In the genomic region with DNA sequence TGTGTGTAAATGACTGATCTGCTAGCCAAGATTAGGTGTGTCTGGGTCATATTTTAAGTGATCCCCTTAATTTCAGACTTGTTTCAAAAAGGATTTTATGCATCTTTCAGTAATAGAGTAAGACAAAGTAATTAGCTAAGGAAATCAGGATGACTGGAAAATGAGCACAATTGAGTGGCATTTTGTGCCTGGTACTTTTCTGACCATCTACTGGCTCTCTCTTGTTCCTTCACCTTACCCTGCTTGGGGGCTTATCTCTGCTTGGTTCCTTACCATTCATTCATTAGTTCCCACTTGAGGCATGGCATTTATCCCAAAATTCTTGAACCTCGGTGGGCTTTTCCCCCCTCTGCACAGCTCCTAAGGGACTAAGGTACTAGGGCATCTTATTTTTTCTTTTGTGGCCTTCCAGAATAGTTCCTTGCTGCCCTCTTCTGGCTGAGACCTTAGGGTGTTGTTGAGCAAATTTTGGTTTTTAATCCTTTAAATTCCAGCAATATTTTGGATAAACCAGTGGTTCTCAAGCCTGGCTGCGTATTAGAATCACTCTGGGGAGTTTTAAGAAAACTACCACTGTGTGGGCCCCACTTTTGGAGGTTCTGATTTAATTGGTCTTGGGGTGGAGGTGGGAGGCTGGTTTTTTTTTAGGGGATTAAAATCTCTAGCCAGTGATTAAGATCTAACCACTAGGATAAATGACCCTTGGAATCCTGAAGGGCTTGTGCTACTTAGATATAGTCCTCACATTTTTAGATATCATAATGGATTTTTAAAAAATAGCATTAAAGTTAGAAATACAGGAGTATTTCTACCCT, we compare ENCODE assay signal across 8 cellular contexts. TPM values are rescaled to one million over a fixed set of nuclear protein-coding genes. Genes with fewer than 3 reads are reported as not detected.
DNase-seq lines count a peak whose midpoint lies in the region; ATAC-seq and TF ChIP-seq lines count a peak whose summit lies in the region.

No MANE protein-coding gene starts in this region.

- no peaks in the 10 kb centered on the region for H3K4me1 Mint-ChIP-seq in immature natural killer cell
- H3K4me1 Mint-ChIP-seq in activated T-helper 2 cell treated with anti-CD3 and anti-CD28 coated beads, Interferon-gamma antibody, Interleukin-2, Interleukin-4, amounts not matched to agents 10 μg/mL and 5 μg/mL and 100 μg/mL, durations not matched to agents 14 hours and 24 hours and 36 hours (ENCODE audit: low read depth), result peaks cover 6% of the 10 kb centered on the region

- DNase-seq in AG09319 (ENCODE audit: extremely low read depth, low read depth) (peak; percentile 11), GM04503 (ENCODE audit: low read depth) (peak; percentile 7), adrenal gland (peak in 4 of 7 donors; percentile 31 to 60 (median 46)), immature natural killer cell (peak; percentile 3 to 10 (median 8)), vagina (ENCODE audit: extremely low spot score in 2 of 2) (no peak), omental fat pad (ENCODE audit: low spot score) (no peak)
- no peak for DNase-seq in activated T-helper 2 cell treated with anti-CD3 and anti-CD28 coated beads, Interferon-gamma antibody, Interleukin-2, Interleukin-4, amounts not matched to agents 10 μg/mL and 5 μg/mL and 100 μg/mL, durations not matched to agents 14 hours and 24 hours and 36 hours (ENCODE audit: low spot score)

- no peaks in the 10 kb centered on the region for H3K27me3 Mint-ChIP-seq in immature natural killer cell (ENCODE audit: low read depth in 3 of 3)
- H3K27me3 Mint-ChIP-seq in activated T-helper 2 cell treated with anti-CD3 and anti-CD28 coated beads, Interferon-gamma antibody, Interleukin-2, Interleukin-4, amounts not matched to agents 10 μg/mL and 5 μg/mL and 100 μg/mL, durations not matched to agents 14 hours and 24 hours and 36 hours (ENCODE audit: low read depth), result no peaks in the 10 kb centered on the region

- H3K9me3 Mint-ChIP-seq in immature natural killer cell, result no peaks in the 10 kb centered on the region
- no peaks in the 10 kb centered on the region for H3K9me3 Mint-ChIP-seq in activated T-helper 2 cell treated with anti-CD3 and anti-CD28 coated beads, Interferon-gamma antibody, Interleukin-2, Interleukin-4, amounts not matched to agents 10 μg/mL and 5 μg/mL and 100 μg/mL, durations not matched to agents 14 hours and 24 hours and 36 hours

- intact Hi-C loops in adrenal gland (cut with DNase I), result loop anchor here (10.0 kb wide), 2 partner anchors 50 to 130 kb away; a partner anchor contains a TSS
- intact Hi-C loops in vagina (cut with DNase I), result loop anchor here (10.0 kb wide), 1 partner anchor 130 kb away; no protein-coding TSS in a partner anchor
- intact Hi-C loops in activated T-helper 2 cell treated with anti-CD3 and anti-CD28 coated beads, Interferon-gamma antibody, Interleukin-2, Interleukin-4, amounts not matched to agents 10 μg/mL and 5 μg/mL and 100 μg/mL, durations not matched to agents 14 hours and 24 hours and 36 hours (cut with micrococcal nuclease), result loop anchor here (1.0 kb wide), 1 partner anchor 132 kb away; no protein-coding TSS in a partner anchor

- peak; percentile 82 for TF ChIP-seq CTCF in AG09319 (IDR thresholded peaks at IDR 0.05; ENCODE audit: low read depth, low read length)
- peak; percentile 70 for TF ChIP-seq CTCF in LNCAP (IDR thresholded peaks at IDR 0.05)
- TF ChIP-seq CTCF in adrenal gland (IDR thresholded peaks at IDR 0.05), result peak; percentile 49 to 71 (median 66)
- peak; percentile 23 to 51 (median 37) for TF ChIP-seq CTCF in vagina (IDR thresholded peaks at IDR 0.05)
- TF ChIP-seq CTCF in omental fat pad (IDR thresholded peaks at IDR 0.05), result peak in 1 of 3 donors; percentile 9

- H3K4me3 ChIP-seq in adrenal gland (no peak overlapping the region), vagina (no peak overlapping the region)

- no peaks in the 10 kb centered on the region for H3K4me1 ChIP-seq in adrenal gland (replicated peaks in 1 of 2)
- no peaks in the 10 kb centered on the region for H3K4me1 ChIP-seq in vagina

- H3K27ac ChIP-seq in adrenal gland (no peak overlapping the region), vagina (no peak overlapping the region)

- 29 to 40% (median 36%) methylated on average over 2 of the region's 2 CpGs for WGBS in adrenal gland, 4 donors

- no peak for ATAC-seq in omental fat pad (ENCODE audit: low FRiP score)

- TF ChIP-seq POLR2A in adrenal gland (IDR thresholded peaks at IDR 0.05) (no peak), vagina (IDR thresholded peaks at IDR 0.05) (no peak)

- H3K36me3 ChIP-seq in adrenal gland (replicated peaks in 1 of 2) (no peaks in the 10 kb centered on the region), vagina (no peaks in the 10 kb centered on the region)

- H3K9me3 ChIP-seq in adrenal gland (replicated peaks in 1 of 3) (no peaks in the 10 kb centered on the region), vagina (no peaks in the 10 kb centered on the region)

- no peaks in the 10 kb centered on the region for H3K27me3 ChIP-seq in adrenal gland
- no peaks in the 10 kb centered on the region for H3K27me3 ChIP-seq in vagina

- H3K4me3 Mint-ChIP-seq in immature natural killer cell, result no peak overlapping the region
- no peak overlapping the region for H3K4me3 Mint-ChIP-seq in activated T-helper 2 cell treated with anti-CD3 and anti-CD28 coated beads, Interferon-gamma antibody, Interleukin-2, Interleukin-4, amounts not matched to agents 10 μg/mL and 5 μg/mL and 100 μg/mL, durations not matched to agents 14 hours and 24 hours and 36 hours (ENCODE audit: low read depth)

- H3K36me3 Mint-ChIP-seq in immature natural killer cell, result no peaks in the 10 kb centered on the region
- no peaks in the 10 kb centered on the region for H3K36me3 Mint-ChIP-seq in activated T-helper 2 cell treated with anti-CD3 and anti-CD28 coated beads, Interferon-gamma antibody, Interleukin-2, Interleukin-4, amounts not matched to agents 10 μg/mL and 5 μg/mL and 100 μg/mL, durations not matched to agents 14 hours and 24 hours and 36 hours (ENCODE audit: low read depth)

- peak overlapping the region in 2 of 6 donors; percentile 14 to 40 for H3K27ac Mint-ChIP-seq in immature natural killer cell
- H3K27ac Mint-ChIP-seq in activated T-helper 2 cell treated with anti-CD3 and anti-CD28 coated beads, Interferon-gamma antibody, Interleukin-2, Interleukin-4, amounts not matched to agents 10 μg/mL and 5 μg/mL and 100 μg/mL, durations not matched to agents 14 hours and 24 hours and 36 hours, result no peak overlapping the region

RNA-seq across cellular contexts. Expression of a gene that starts 50.8 kb away (rescaled TPM):
- total RNA-seq in adrenal gland (100 to 1,000 TPM in 1 of 8 donors, 10 to 100 TPM in 7; 36.7 to 131 (median 46.5) TPM), vagina (11.5 TPM), omental fat pad (10 to 100 TPM; 11.7 to 25.3 (median 16.9) TPM)
- polyA plus RNA-seq in adrenal gland (10 to 100 TPM; 11.2 to 60.4 (median 12.9) TPM), immature natural killer cell (1 to 10 TPM; 6.5 to 8.7 (median 7.5) TPM)
- total RNA-seq in activated T-helper 2 cell treated with anti-CD3 and anti-CD28 coated beads, Interferon-gamma antibody, Interleukin-2, Interleukin-4, amounts not matched to agents 10 μg/mL and 5 μg/mL and 100 μg/mL, durations not matched to agents 14 hours and 24 hours and 36 hours, result 28.0 and 29.7 TPM in 2 replicates

RNA-seq across cellular contexts. Expression of a gene that starts 51.3 kb away (rescaled TPM):
- 100 to 1,000 TPM; 163 to 277 (median 204) TPM for total RNA-seq in adrenal gland
- 100 to 1,000 TPM in 1 of 3 donors, 10 to 100 TPM in 2; 54.1 to 394 (median 62.9) TPM for polyA plus RNA-seq in adrenal gland
- polyA plus RNA-seq in immature natural killer cell, result 100 to 1,000 TPM; 324 to 392 (median 360) TPM
- total RNA-seq in vagina, result 77.3 TPM
- 187 and 192 TPM in 2 replicates for total RNA-seq in activated T-helper 2 cell treated with anti-CD3 and anti-CD28 coated beads, Interferon-gamma antibody, Interleukin-2, Interleukin-4, amounts not matched to agents 10 μg/mL and 5 μg/mL and 100 μg/mL, durations not matched to agents 14 hours and 24 hours and 36 hours
- 100 to 1,000 TPM; 120 to 177 (median 138) TPM for total RNA-seq in omental fat pad

Comparison
In these comparisons a context has a peak if more than half of its experiments do, and no peak if none do; other contexts are left out.
1. DNase-seq: peak in AG09319 (single experiment), GM04503 (single experiment), adrenal gland (4 of 7) and immature natural killer cell (3 of 3); none in vagina (0 of 2), activated T-helper 2 cell treated with anti-CD3 and anti-CD28 coated beads, Interferon-gamma antibody, Interleukin-2, Interleukin-4, amounts not matched to agents 10 μg/mL and 5 μg/mL and 100 μg/mL, durations not matched to agents 14 hours and 24 hours and 36 hours (single experiment) and omental fat pad (single experiment).